ENCODE assay signal across 1 cellular context in the genomic region with DNA sequence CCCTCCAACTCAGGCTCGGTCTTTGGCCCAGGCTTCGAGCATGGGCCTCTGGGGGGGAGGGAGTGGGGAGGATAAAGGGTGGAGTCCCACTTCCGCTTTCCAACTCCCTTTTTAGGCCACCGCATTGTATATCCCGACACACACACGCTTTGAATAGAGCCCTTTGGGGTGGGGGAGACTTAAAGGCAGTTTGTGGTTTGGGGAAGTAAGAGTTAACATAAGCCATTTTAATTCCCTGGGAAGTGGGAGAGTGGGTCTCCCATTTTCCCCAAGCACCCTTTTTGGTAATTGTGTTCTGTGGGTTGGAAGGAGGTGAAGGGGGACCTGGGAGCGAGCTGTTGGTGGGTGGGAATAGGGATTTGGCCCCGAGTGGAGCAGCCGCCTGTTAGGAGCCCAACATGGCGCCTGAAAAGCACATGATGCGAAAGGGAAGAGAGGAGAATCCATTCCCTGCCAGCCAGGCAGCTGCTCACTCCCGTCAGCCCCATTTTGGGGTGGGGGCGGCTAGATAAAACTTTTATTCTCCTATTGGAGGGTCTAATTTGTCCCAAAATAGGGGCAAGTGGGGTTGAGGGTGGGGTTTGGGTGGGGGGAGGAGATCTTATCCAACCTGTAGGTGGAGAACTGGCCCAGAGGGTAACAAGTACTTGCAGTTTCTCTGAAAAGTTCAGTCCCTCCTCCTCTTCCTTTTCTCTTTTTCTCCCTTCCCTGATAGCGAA.
TF ChIP-seq lines count a peak whose summit lies in the region.

No MANE protein-coding gene starts in this region.

TF ChIP-seq in H1, 55 proteins besides CTCF, POLR2A, EP300 and RAD21:
- TF ChIP-seq JUN (IDR thresholded peaks at IDR 0.05; ENCODE audit: low read depth, low read length) (no peak), SP4 (IDR thresholded peaks at IDR 0.05; ENCODE audit: low read length) (no peak), RNF2 (IDR thresholded peaks at IDR 0.05; ENCODE audit: borderline replicate concordance, low read depth, low read length, missing control alignments, poor library complexity, severe bottlenecking) (no peak), KDM1A (IDR thresholded peaks at IDR 0.05; ENCODE audit: borderline replicate concordance, low read length) (no peak), SIN3A (conservative IDR thresholded peaks at IDR 0.05 in 1 of 2, IDR thresholded peaks at IDR 0.05 in 1 of 2; ENCODE audit: low read depth in 1 of 2, low read length in 2 of 2) (no peak), FOSL1 (IDR thresholded peaks at IDR 0.05; ENCODE audit: insufficient read depth, low read depth, low read length) (no peak), KDM4A (IDR thresholded peaks at IDR 0.05; ENCODE audit: low read depth, low read length, severe bottlenecking) (peak; percentile 16), BRCA1 (IDR thresholded peaks at IDR 0.05; ENCODE audit: low read depth, low read length) (no peak), NANOG (IDR thresholded peaks at IDR 0.05; ENCODE audit: insufficient read depth, low read depth, low read length, poor library complexity, severe bottlenecking) (no peak), TAF7 (optimal IDR thresholded peaks at IDR 0.05; ENCODE audit: borderline replicate concordance, low read depth, low read length) (no peak), JUND (IDR thresholded peaks at IDR 0.05; ENCODE audit: low read length) (no peak), SAP30 (IDR thresholded peaks at IDR 0.05; ENCODE audit: insufficient read depth, insufficient replicate concordance, low read length) (no peak), SUZ12 (IDR thresholded peaks at IDR 0.05; ENCODE audit: low read length) (no peak), EGR1 (IDR thresholded peaks at IDR 0.05; ENCODE audit: borderline replicate concordance, low read depth, low read length) (no peak), PHF8 (conservative IDR thresholded peaks at IDR 0.05; ENCODE audit: low read depth, low read length) (no peak), CREB1 (IDR thresholded peaks at IDR 0.05) (no peak), SP2 (IDR thresholded peaks at IDR 0.05; ENCODE audit: low read length) (no peak), CTBP2 (IDR thresholded peaks at IDR 0.05; ENCODE audit: borderline replicate concordance, insufficient read depth, insufficient read length, low read length) (no peak), TAF1 (IDR thresholded peaks at IDR 0.05; ENCODE audit: low read depth, low read length) (peak; percentile 40; the same call in 1 of the 2 replicates), BACH1 (IDR thresholded peaks at IDR 0.05; ENCODE audit: low read length) (no peak), SIX5 (IDR thresholded peaks at IDR 0.05; ENCODE audit: low read depth, low read length) (no peak), SIRT6 (IDR thresholded peaks at IDR 0.05; ENCODE audit: low read length) (no peak), TEAD4 (IDR thresholded peaks at IDR 0.05; ENCODE audit: low read depth, low read length) (no peak), POU5F1 (IDR thresholded peaks at IDR 0.05; ENCODE audit: low read depth, low read length) (no peak), HDAC2 (IDR thresholded peaks at IDR 0.05; ENCODE audit: borderline replicate concordance in 1 of 2, low read depth in 2 of 2, low read length in 2 of 2) (0 out of 4 replicates have a peak, but pooled peaks of 1 of the 2 experiments have one; percentile 29), SRF (IDR thresholded peaks at IDR 0.05; ENCODE audit: low read depth, low read length) (no peak), RBBP5 (IDR thresholded peaks at IDR 0.05; ENCODE audit: borderline replicate concordance, low read depth, low read length) (no peak; the same call in 1 of the 2 replicates), POLR2AphosphoS5 (IDR thresholded peaks at IDR 0.05; ENCODE audit: low read depth, low read length) (0 out of 2 replicates have a peak, but pooled peaks have one; percentile 40), HDAC6 (IDR thresholded peaks at IDR 0.05; ENCODE audit: low read depth, low read length) (no peak), GTF2F1 (IDR thresholded peaks at IDR 0.05; ENCODE audit: borderline replicate concordance, low read depth, low read length) (no peak), GABPA (IDR thresholded peaks at IDR 0.05; ENCODE audit: borderline replicate concordance, insufficient read depth, low read length) (no peak), SP1 (IDR thresholded peaks at IDR 0.05; ENCODE audit: low read depth, low read length) (no peak), TCF12 (IDR thresholded peaks at IDR 0.05; ENCODE audit: low read depth, low read length) (no peak), CBX5 (IDR thresholded peaks at IDR 0.05; ENCODE audit: low read depth, low read length) (no peak), MAFK (IDR thresholded peaks at IDR 0.05; ENCODE audit: low read depth, low read length) (no peak), TBP (IDR thresholded peaks at IDR 0.05; ENCODE audit: low read depth, low read length) (no peak), CEBPB (IDR thresholded peaks at IDR 0.05; ENCODE audit: low read depth, low read length) (no peak), CBX8 (IDR thresholded peaks at IDR 0.05; ENCODE audit: borderline replicate concordance, low read depth, low read length) (no peak), KDM5A (IDR thresholded peaks at IDR 0.05; ENCODE audit: low read length) (peak; percentile 57; the same call in 1 of the 2 replicates), YY1 (IDR thresholded peaks at IDR 0.05; ENCODE audit: low read depth, low read length) (peak; percentile 91), BCL11A (IDR thresholded peaks at IDR 0.05; ENCODE audit: low read depth in 2 of 2, low read length in 2 of 2) (no peak), RFX5 (IDR thresholded peaks at IDR 0.05; ENCODE audit: borderline replicate concordance, low read depth, low read length) (no peak), CHD2 (IDR thresholded peaks at IDR 0.05; ENCODE audit: low read length) (no peak), EZH2 (IDR thresholded peaks at IDR 0.05; ENCODE audit: low read depth, low read length, severe bottlenecking) (no peak), NRF1 (IDR thresholded peaks at IDR 0.05; ENCODE audit: low read depth, low read length) (no peak), CHD1 (IDR thresholded peaks at IDR 0.05; ENCODE audit: low read depth, low read length) (peak; percentile 59; the same call in 1 of the 2 replicates), RXRA (IDR thresholded peaks at IDR 0.05; ENCODE audit: insufficient read depth, low read depth, low read length) (no peak), ASH2L (IDR thresholded peaks at IDR 0.05; ENCODE audit: low read length) (no peak)
- TF ChIP-seq, protein P1, sequence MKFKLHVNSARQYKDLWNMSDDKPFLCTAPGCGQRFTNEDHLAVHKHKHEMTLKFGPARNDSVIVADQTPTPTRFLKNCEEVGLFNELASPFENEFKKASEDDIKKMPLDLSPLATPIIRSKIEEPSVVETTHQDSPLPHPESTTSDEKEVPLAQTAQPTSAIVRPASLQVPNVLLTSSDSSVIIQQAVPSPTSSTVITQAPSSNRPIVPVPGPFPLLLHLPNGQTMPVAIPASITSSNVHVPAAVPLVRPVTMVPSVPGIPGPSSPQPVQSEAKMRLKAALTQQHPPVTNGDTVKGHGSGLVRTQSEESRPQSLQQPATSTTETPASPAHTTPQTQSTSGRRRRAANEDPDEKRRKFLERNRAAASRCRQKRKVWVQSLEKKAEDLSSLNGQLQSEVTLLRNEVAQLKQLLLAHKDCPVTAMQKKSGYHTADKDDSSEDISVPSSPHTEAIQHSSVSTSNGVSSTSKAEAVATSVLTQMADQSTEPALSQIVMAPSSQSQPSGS (IDR thresholded peaks at IDR 0.05; ENCODE audit: low read length), result no peak
- TF ChIP-seq, protein P2, sequence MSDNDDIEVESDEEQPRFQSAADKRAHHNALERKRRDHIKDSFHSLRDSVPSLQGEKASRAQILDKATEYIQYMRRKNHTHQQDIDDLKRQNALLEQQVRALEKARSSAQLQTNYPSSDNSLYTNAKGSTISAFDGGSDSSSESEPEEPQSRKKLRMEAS (IDR thresholded peaks at IDR 0.05), result peak; percentile 66
- TF ChIP-seq, protein P3, sequence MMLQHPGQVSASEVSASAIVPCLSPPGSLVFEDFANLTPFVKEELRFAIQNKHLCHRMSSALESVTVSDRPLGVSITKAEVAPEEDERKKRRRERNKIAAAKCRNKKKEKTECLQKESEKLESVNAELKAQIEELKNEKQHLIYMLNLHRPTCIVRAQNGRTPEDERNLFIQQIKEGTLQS (IDR thresholded peaks at IDR 0.05; ENCODE audit: insufficient read depth, low read depth, low read length), result no peak
- TF ChIP-seq, protein P4, sequence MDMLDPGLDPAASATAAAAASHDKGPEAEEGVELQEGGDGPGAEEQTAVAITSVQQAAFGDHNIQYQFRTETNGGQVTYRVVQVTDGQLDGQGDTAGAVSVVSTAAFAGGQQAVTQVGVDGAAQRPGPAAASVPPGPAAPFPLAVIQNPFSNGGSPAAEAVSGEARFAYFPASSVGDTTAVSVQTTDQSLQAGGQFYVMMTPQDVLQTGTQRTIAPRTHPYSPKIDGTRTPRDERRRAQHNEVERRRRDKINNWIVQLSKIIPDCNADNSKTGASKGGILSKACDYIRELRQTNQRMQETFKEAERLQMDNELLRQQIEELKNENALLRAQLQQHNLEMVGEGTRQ (IDR thresholded peaks at IDR 0.05; ENCODE audit: low read length), result no peak
- TF ChIP-seq, protein P5, sequence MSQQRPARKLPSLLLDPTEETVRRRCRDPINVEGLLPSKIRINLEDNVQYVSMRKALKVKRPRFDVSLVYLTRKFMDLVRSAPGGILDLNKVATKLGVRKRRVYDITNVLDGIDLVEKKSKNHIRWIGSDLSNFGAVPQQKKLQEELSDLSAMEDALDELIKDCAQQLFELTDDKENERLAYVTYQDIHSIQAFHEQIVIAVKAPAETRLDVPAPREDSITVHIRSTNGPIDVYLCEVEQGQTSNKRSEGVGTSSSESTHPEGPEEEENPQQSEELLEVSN (IDR thresholded peaks at IDR 0.05), result no peak
- TF ChIP-seq, protein P6, sequence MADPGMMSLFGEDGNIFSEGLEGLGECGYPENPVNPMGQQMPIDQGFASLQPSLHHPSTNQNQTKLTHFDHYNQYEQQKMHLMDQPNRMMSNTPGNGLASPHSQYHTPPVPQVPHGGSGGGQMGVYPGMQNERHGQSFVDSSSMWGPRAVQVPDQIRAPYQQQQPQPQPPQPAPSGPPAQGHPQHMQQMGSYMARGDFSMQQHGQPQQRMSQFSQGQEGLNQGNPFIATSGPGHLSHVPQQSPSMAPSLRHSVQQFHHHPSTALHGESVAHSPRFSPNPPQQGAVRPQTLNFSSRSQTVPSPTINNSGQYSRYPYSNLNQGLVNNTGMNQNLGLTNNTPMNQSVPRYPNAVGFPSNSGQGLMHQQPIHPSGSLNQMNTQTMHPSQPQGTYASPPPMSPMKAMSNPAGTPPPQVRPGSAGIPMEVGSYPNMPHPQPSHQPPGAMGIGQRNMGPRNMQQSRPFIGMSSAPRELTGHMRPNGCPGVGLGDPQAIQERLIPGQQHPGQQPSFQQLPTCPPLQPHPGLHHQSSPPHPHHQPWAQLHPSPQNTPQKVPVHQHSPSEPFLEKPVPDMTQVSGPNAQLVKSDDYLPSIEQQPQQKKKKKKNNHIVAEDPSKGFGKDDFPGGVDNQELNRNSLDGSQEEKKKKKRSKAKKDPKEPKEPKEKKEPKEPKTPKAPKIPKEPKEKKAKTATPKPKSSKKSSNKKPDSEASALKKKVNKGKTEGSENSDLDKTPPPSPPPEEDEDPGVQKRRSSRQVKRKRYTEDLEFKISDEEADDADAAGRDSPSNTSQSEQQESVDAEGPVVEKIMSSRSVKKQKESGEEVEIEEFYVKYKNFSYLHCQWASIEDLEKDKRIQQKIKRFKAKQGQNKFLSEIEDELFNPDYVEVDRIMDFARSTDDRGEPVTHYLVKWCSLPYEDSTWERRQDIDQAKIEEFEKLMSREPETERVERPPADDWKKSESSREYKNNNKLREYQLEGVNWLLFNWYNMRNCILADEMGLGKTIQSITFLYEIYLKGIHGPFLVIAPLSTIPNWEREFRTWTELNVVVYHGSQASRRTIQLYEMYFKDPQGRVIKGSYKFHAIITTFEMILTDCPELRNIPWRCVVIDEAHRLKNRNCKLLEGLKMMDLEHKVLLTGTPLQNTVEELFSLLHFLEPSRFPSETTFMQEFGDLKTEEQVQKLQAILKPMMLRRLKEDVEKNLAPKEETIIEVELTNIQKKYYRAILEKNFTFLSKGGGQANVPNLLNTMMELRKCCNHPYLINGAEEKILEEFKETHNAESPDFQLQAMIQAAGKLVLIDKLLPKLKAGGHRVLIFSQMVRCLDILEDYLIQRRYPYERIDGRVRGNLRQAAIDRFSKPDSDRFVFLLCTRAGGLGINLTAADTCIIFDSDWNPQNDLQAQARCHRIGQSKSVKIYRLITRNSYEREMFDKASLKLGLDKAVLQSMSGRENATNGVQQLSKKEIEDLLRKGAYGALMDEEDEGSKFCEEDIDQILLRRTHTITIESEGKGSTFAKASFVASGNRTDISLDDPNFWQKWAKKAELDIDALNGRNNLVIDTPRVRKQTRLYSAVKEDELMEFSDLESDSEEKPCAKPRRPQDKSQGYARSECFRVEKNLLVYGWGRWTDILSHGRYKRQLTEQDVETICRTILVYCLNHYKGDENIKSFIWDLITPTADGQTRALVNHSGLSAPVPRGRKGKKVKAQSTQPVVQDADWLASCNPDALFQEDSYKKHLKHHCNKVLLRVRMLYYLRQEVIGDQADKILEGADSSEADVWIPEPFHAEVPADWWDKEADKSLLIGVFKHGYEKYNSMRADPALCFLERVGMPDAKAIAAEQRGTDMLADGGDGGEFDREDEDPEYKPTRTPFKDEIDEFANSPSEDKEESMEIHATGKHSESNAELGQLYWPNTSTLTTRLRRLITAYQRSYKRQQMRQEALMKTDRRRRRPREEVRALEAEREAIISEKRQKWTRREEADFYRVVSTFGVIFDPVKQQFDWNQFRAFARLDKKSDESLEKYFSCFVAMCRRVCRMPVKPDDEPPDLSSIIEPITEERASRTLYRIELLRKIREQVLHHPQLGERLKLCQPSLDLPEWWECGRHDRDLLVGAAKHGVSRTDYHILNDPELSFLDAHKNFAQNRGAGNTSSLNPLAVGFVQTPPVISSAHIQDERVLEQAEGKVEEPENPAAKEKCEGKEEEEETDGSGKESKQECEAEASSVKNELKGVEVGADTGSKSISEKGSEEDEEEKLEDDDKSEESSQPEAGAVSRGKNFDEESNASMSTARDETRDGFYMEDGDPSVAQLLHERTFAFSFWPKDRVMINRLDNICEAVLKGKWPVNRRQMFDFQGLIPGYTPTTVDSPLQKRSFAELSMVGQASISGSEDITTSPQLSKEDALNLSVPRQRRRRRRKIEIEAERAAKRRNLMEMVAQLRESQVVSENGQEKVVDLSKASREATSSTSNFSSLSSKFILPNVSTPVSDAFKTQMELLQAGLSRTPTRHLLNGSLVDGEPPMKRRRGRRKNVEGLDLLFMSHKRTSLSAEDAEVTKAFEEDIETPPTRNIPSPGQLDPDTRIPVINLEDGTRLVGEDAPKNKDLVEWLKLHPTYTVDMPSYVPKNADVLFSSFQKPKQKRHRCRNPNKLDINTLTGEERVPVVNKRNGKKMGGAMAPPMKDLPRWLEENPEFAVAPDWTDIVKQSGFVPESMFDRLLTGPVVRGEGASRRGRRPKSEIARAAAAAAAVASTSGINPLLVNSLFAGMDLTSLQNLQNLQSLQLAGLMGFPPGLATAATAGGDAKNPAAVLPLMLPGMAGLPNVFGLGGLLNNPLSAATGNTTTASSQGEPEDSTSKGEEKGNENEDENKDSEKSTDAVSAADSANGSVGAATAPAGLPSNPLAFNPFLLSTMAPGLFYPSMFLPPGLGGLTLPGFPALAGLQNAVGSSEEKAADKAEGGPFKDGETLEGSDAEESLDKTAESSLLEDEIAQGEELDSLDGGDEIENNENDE (IDR thresholded peaks at IDR 0.05; ENCODE audit: insufficient replicate concordance, low read length), result no peak
